In the genomic region with DNA sequence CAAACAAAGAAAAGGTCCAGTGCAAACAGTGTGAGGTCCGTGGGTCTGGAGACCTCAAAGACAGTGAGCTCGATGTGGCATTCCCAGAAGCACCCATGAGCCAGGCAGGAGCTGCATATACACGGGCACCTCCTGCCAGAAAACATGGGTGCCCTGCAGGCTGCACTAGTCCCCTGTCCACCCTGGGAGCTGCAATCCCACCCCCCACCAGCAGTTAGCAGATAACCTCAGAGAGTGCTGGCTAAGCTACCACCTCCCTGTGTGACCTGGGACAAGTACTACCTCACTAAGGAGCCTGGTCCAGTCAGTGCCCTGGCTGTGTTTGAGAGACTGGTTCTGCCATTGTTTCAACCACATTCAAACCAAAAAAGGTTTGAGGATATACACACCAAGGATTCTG, we compare ENCODE assay signal across 34 cellular contexts.
"Had no signal": no experiment of that assay in that cellular context is flagged by ENCODE, and none has a peak within 500 bp of the region (broad histone marks: within the 10 kb centered on the region; RNA-seq: fewer than 3 reads in every experiment).

No MANE protein-coding gene starts in this region.

- H3K27ac ChIP-seq: ascending aorta, cardiac muscle cell, SJCRH30, SK-N-MC had no signal

- H3K27me3 Mint-ChIP-seq: activated B cell treated with CpG ODN at 0.5 μM for 24 hours; activated naive CD8-positive, alpha-beta T cell treated with anti-CD3 and anti-CD28 coated beads for 36 hours; activated T-helper 17 cell treated with anti-CD3 and anti-CD28 coated beads, Interleukin-2, amount 50 U/mL, for 72 hours had no signal

- H3K27ac Mint-ChIP-seq: activated B cell treated with CpG ODN at 0.5 μM for 24 hours; activated CD4-positive, alpha-beta memory T cell treated with anti-CD3 and anti-CD28 coated beads for 36 hours; activated CD8-positive, alpha-beta memory T cell treated with anti-CD3 and anti-CD28 coated beads, Interleukin-2, amount 10 ng/mL, durations not matched to agents 7 days and 5 days; activated naive CD8-positive, alpha-beta T cell treated with anti-CD3 and anti-CD28 coated beads for 36 hours; activated T-cell treated with anti-CD3 and anti-CD28 coated beads, Interleukin-2, amount 50 U/mL, for 72 hours; activated T-helper 17 cell treated with anti-CD3 and anti-CD28 coated beads, Interleukin-2, amount 50 U/mL, for 72 hours; T-helper 1 cell treated with Interleukin-12 subunit alpha and Interleukin-12 subunit beta and Interleukin-4 antibody, amounts not matched to agents 30 μg/mL and 1 μg/mL, for 36 hours; T-helper 2 cell treated with Interferon-gamma antibody and Interleukin-4, amounts not matched to agents 5 μg/mL and 100 μg/mL, for 36 hours had no signal

- H3K27me3 ChIP-seq: ascending aorta, cardiac muscle cell, MG63, SJCRH30 had no signal

- H3K4me3 ChIP-seq: ascending aorta, cardiac muscle cell, MG63, SJCRH30, SK-N-MC had no signal

- H3K4me1 ChIP-seq: SJCRH30 had no signal

- H3K36me3 ChIP-seq: ascending aorta, cardiac muscle cell, MG63, SJCRH30 had no signal

- ATAC-seq: activated CD8-positive, alpha-beta memory T cell treated with anti-CD3 and anti-CD28 coated beads, Interleukin-2, amount 10 ng/mL, durations not matched to agents 7 days and 5 days; activated T-cell treated with anti-CD3 and anti-CD28 coated beads, Interleukin-2, amount 50 U/mL, for 72 hours; activated T-helper 17 cell treated with anti-CD3 and anti-CD28 coated beads, Interleukin-2, amount 50 U/mL, for 72 hours; Panc1 had no signal

- H3K9me3 Mint-ChIP-seq: activated B cell treated with CpG ODN at 0.5 μM for 24 hours; activated CD4-positive, alpha-beta memory T cell treated with anti-CD3 and anti-CD28 coated beads for 36 hours; activated naive CD8-positive, alpha-beta T cell treated with anti-CD3 and anti-CD28 coated beads for 36 hours; activated T-cell treated with anti-CD3 and anti-CD28 coated beads, Interleukin-2, amount 50 U/mL, for 72 hours; activated T-helper 17 cell treated with anti-CD3 and anti-CD28 coated beads, Interleukin-2, amount 50 U/mL, for 72 hours; central memory CD8-positive, alpha-beta T cell; T-helper 1 cell treated with Interleukin-12 subunit alpha and Interleukin-12 subunit beta and Interleukin-4 antibody, amounts not matched to agents 30 μg/mL and 1 μg/mL, for 36 hours; T-helper 2 cell treated with Interferon-gamma antibody and Interleukin-4, amounts not matched to agents 5 μg/mL and 100 μg/mL, for 36 hours had no signal

- H3K9me3 ChIP-seq: ascending aorta, MG63, SJCRH30 had no signal

- H3K4me1 Mint-ChIP-seq: activated B cell treated with CpG ODN at 0.5 μM for 24 hours; activated CD8-positive, alpha-beta memory T cell treated with anti-CD3 and anti-CD28 coated beads, Interleukin-2, amount 10 ng/mL, durations not matched to agents 7 days and 5 days; activated naive CD8-positive, alpha-beta T cell treated with anti-CD3 and anti-CD28 coated beads for 36 hours; activated T-helper 17 cell treated with anti-CD3 and anti-CD28 coated beads, Interleukin-2, amount 50 U/mL, for 72 hours; central memory CD8-positive, alpha-beta T cell had no signal

- DNase-seq: activated B cell treated with CpG ODN at 0.5 μM for 24 hours; activated CD4-positive, alpha-beta memory T cell treated with anti-CD3 and anti-CD28 coated beads for 36 hours; activated CD4-positive, alpha-beta T cell treated with anti-CD3 and anti-CD28 coated beads for 4 hours; activated CD4-positive, alpha-beta T cell treated with anti-CD3 and anti-CD28 coated beads, Interleukin-2, amount 50 U/mL, for 1 hour; activated CD4-positive, CD25-positive, alpha-beta regulatory T cell treated with anti-CD3 and anti-CD28 coated beads, Interleukin-2, amount 50 U/mL, for 72 hours; activated CD8-positive, alpha-beta memory T cell treated with anti-CD3 and anti-CD28 coated beads for 24 hours; activated CD8-positive, alpha-beta memory T cell treated with anti-CD3 and anti-CD28 coated beads, Interleukin-2, amount 10 ng/mL, durations not matched to agents 7 days and 5 days; activated effector memory CD4-positive, alpha-beta T cell treated with anti-CD3 and anti-CD28 coated beads, Interleukin-2, amount 50 U/mL, for 16 hours; activated naive CD4-positive, alpha-beta T cell; activated naive CD4-positive, alpha-beta T cell treated with anti-CD3 and anti-CD28 coated beads, Interleukin-2, amount 50 U/mL, for 16 hours; activated naive CD8-positive, alpha-beta T cell treated with anti-CD3 and anti-CD28 coated beads for 36 hours; activated T-cell treated with anti-CD3 and anti-CD28 coated beads, Interleukin-2, amount 50 U/mL, for 1 hour; activated T-cell treated with anti-CD3 and anti-CD28 coated beads, Interleukin-2, amount 50 U/mL, for 72 hours; amniotic stem cell; Kasumi-1; MG63; NCI-H1048; NCI-H1105 treated with DMSO at 0.1 percent for 48 hours; NCI-H1436; NCI-H1694; NCI-H1930; NCI-H2081 treated with DMSO at 0.1 percent for 48 hours; NCI-H226; NCI-H524 treated with DMSO at 0.1 percent for 48 hours; SHP77; SJCRH30 had no signal

- H3K36me3 Mint-ChIP-seq: activated CD4-positive, alpha-beta memory T cell treated with anti-CD3 and anti-CD28 coated beads for 36 hours; activated CD8-positive, alpha-beta memory T cell treated with anti-CD3 and anti-CD28 coated beads, Interleukin-2, amount 10 ng/mL, durations not matched to agents 7 days and 5 days; activated naive CD8-positive, alpha-beta T cell treated with anti-CD3 and anti-CD28 coated beads for 36 hours had no signal

- H3K4me3 Mint-ChIP-seq: activated B cell treated with CpG ODN at 0.5 μM for 24 hours; activated CD4-positive, alpha-beta memory T cell treated with anti-CD3 and anti-CD28 coated beads for 36 hours; activated CD8-positive, alpha-beta memory T cell treated with anti-CD3 and anti-CD28 coated beads, Interleukin-2, amount 10 ng/mL, durations not matched to agents 7 days and 5 days; activated naive CD8-positive, alpha-beta T cell treated with anti-CD3 and anti-CD28 coated beads for 36 hours; activated T-cell treated with anti-CD3 and anti-CD28 coated beads, Interleukin-2, amount 50 U/mL, for 72 hours; activated T-helper 17 cell treated with anti-CD3 and anti-CD28 coated beads, Interleukin-2, amount 50 U/mL, for 72 hours; central memory CD8-positive, alpha-beta T cell; T-helper 1 cell treated with Interleukin-12 subunit alpha and Interleukin-12 subunit beta and Interleukin-4 antibody, amounts not matched to agents 30 μg/mL and 1 μg/mL, for 36 hours; T-helper 2 cell treated with Interferon-gamma antibody and Interleukin-4, amounts not matched to agents 5 μg/mL and 100 μg/mL, for 36 hours had no signal
